Comparison of ENCODE assay signal across 7 cellular contexts in the genomic region with DNA sequence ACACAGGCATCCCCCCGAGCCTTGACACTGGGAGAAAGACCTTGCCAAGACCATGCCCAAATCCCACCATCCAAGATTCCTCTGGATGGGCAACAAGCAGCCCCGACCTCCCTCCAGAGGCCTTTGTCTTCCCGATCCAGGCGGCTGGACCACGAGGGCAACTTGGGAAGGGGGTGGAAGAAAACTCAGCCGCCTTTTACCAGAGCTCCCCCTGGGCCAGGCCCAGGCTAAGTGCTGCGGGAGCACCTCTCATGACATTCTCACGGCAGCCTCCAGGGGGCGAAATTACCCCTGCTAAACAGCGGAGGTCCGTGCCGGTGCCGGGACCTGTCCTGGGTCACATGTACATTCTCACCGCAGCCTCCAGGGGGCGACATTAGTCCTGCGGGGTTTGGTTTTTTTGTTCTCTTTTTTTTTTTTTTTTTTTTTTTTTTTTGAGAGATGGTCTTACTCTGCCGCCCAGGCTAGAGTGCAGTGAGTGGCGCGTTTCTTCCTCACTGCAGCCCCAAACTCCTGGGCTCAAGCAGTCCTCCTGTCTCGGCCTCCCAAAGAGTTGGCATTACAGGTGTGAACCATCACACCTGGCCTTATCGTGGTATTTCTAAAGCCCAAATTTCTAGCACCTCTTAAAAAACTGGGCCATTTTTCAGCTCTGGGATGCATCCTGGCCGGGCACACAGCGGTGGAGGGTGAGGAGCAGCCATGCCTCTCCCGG.
A peak's percentile ranks its signal among the peaks of the same experiment; 100 is the strongest.
DNase-seq lines count a peak whose midpoint lies in the region; ATAC-seq and TF ChIP-seq lines count a peak whose summit lies in the region.

No MANE protein-coding gene starts in this region.

- in situ Hi-C loops in GM13977 (cut with MboI; ENCODE audit: low pct_unique_long_range_greater_than_20kb, low sequenced_read_pairs, unreplicated experiment) = no loop called here
- in situ Hi-C loops in astrocyte of the cerebellum (cut with HindIII; ENCODE audit: low sequenced_read_pairs) = no loop called here

- peak; percentile 99 for DNase-seq in GM13977 (ENCODE audit: low spot score)
- peak; percentile 95 to 97 for DNase-seq in NCI-H1930 (lab: John Stamatoyannopoulos, UW)
- DNase-seq in T1000 (lab: John Stamatoyannopoulos, UW) = peak; percentile 83
- peak; percentile 89 for DNase-seq in astrocyte of the cerebellum (ENCODE audit: low read depth)
- peak; percentile 10 to 88 (median 72) for DNase-seq in hypothalamus (lab: John Stamatoyannopoulos, UW)
- peak; percentile 67 for DNase-seq in skeletal muscle cell (ENCODE audit: low read depth)

- TF ChIP-seq CTCF in GM13977 (IDR thresholded peaks at IDR 0.05; ENCODE audit: extremely low read depth, insufficient read depth, missing control alignments) (peak; percentile 89), astrocyte of the cerebellum (IDR thresholded peaks at IDR 0.05; ENCODE audit: low read depth, low read length, missing control alignments) (peak; percentile 98)

- ATAC-seq in HG02943 (IDR thresholded peaks at IDR 0.05; ENCODE audit: low read depth, unreplicated experiment) = peak; percentile 86

- H3K4me3 ChIP-seq in astrocyte of the cerebellum (ENCODE audit: low read depth, low read length) = no peak overlapping the region
- H3K4me3 ChIP-seq in skeletal muscle cell (ENCODE audit: low read depth, low read length) = no peak overlapping the region
